ENCODE assay signal across 8 cellular contexts in genomic region chr12:69739287-69740191, GRCh38. TPM values are rescaled to one million over a fixed set of nuclear protein-coding genes. Genes with fewer than 3 reads are reported as not detected.
DNase-seq lines count a peak whose midpoint lies in the region; ATAC-seq and TF ChIP-seq lines count a peak whose summit lies in the region.

No MANE protein-coding gene starts in this region.

- H3K4me1 ChIP-seq in HUES6 (ENCODE audit: control insufficient read depth, insufficient read depth, low read length) (peaks cover 4% of the 10 kb centered on the region; the same call in 1 of the 2 replicates), Panc1 (ENCODE audit: control insufficient read depth, insufficient read depth, low read length) (peaks cover 11% of the 10 kb centered on the region; the same call in 1 of the 2 replicates)

- DNase-seq in Calu3, result peak; percentile 83
- no peak for DNase-seq in Panc1 (ENCODE audit: low read depth, low spot score)
- peak; percentile 54 for DNase-seq in activated T-helper 1 cell treated with anti-CD3 and anti-CD28 coated beads, Interleukin-12 subunit alpha, Interleukin-12 subunit beta, Interleukin-2, Interleukin-4 antibody, amounts not matched to agents 30 ng/mL and 10 ng/mL and 1 ng/mL, durations not matched to agents 14 hours and 24 hours and 36 hours (ENCODE audit: low spot score)
- DNase-seq in fibroblast of the aortic adventitia (ENCODE audit: low read depth), result peak; percentile 24
- peak; percentile 72 for DNase-seq in natural killer cell treated with Interleukin-12 subunit alpha and Interleukin-12 subunit beta and Interleukin-15 and Interleukin-18, amount 100 ng/mL, for 72 hours (ENCODE audit: low spot score)
- peak; percentile 64 for DNase-seq in stimulated activated naive CD8-positive, alpha-beta T cell treated with anti-CD3 and anti-CD28 coated beads, Interleukin-15, Interleukin-2, amounts not matched to agents 100 U/mL and 50 U/mL, for 24 hours

- peak overlapping the region; percentile 86 for H3K4me3 ChIP-seq in HUES6 (ENCODE audit: low read depth, low read length)
- H3K4me3 ChIP-seq in Panc1 (ENCODE audit: low read depth in 2 of 2, low read length in 2 of 2), result peak overlapping the region; percentile 84 to 89
- H3K4me3 ChIP-seq in fibroblast of the aortic adventitia (ENCODE audit: low read depth, low read length), result peak overlapping the region; percentile 71

- H3K27me3 ChIP-seq in HUES6 (ENCODE audit: control insufficient read depth, insufficient read depth, low read length) (peaks cover 45% of the 10 kb centered on the region), Panc1 (ENCODE audit: control insufficient read depth, insufficient read depth, low read length) (peaks cover 4% of the 10 kb centered on the region)

- in situ Hi-C loops in Panc1 (cut with HindIII; ENCODE audit: low pct_unique_long_range_greater_than_20kb, low sequenced_read_pairs), result no loop called here

- no peaks in the 10 kb centered on the region for H3K9me3 Mint-ChIP-seq in Calu3 (ENCODE audit: low read depth, unreplicated experiment)
- no peaks in the 10 kb centered on the region for H3K9me3 Mint-ChIP-seq in activated T-helper 1 cell treated with anti-CD3 and anti-CD28 coated beads, Interleukin-12 subunit alpha, Interleukin-12 subunit beta, Interleukin-2, Interleukin-4 antibody, amounts not matched to agents 30 ng/mL and 10 ng/mL and 1 ng/mL, durations not matched to agents 14 hours and 24 hours and 36 hours
- no peaks in the 10 kb centered on the region for H3K9me3 Mint-ChIP-seq in natural killer cell treated with Interleukin-12 subunit alpha and Interleukin-12 subunit beta and Interleukin-15 and Interleukin-18, amount 100 ng/mL, for 72 hours

- H3K9ac ChIP-seq in HUES6 (ENCODE audit: low read length), result peak overlapping the region; percentile 25

- H3K27ac Mint-ChIP-seq in Calu3 (ENCODE audit: unreplicated experiment), result peak overlapping the region; percentile 99
- H3K27ac Mint-ChIP-seq in activated T-helper 1 cell treated with anti-CD3 and anti-CD28 coated beads, Interleukin-12 subunit alpha, Interleukin-12 subunit beta, Interleukin-2, Interleukin-4 antibody, amounts not matched to agents 30 ng/mL and 10 ng/mL and 1 ng/mL, durations not matched to agents 14 hours and 24 hours and 36 hours, result peak overlapping the region; percentile 92
- peak overlapping the region; percentile 27 to 85 for H3K27ac Mint-ChIP-seq in natural killer cell treated with Interleukin-12 subunit alpha and Interleukin-12 subunit beta and Interleukin-15 and Interleukin-18, amount 100 ng/mL, for 72 hours

- H3K36me3 ChIP-seq in HUES6 (ENCODE audit: control insufficient read depth, insufficient read depth, low read length), result no peaks in the 10 kb centered on the region
- no peaks in the 10 kb centered on the region; the same call in 1 of the 2 replicates for H3K36me3 ChIP-seq in Panc1 (ENCODE audit: control insufficient read depth, insufficient read depth, low read length)

- CTCF ChIA-PET in Calu3 (lab: Charles Lee), result no interaction called here
- CTCF ChIA-PET in Panc1 (lab: Charles Lee), result no interaction called here

- TF ChIP-seq CTCF in Calu3 (IDR thresholded peaks at IDR 0.05; ENCODE audit: unreplicated experiment), result no peak
- no peak for TF ChIP-seq CTCF in Panc1 (IDR thresholded peaks at IDR 0.05)
- TF ChIP-seq CTCF in fibroblast of the aortic adventitia (IDR thresholded peaks at IDR 0.05; ENCODE audit: insufficient read depth, low read length), result no peak

- H3K4me1 Mint-ChIP-seq in Calu3 (ENCODE audit: low read depth, unreplicated experiment), result peaks cover 26% of the 10 kb centered on the region
- H3K4me1 Mint-ChIP-seq in activated T-helper 1 cell treated with anti-CD3 and anti-CD28 coated beads, Interleukin-12 subunit alpha, Interleukin-12 subunit beta, Interleukin-2, Interleukin-4 antibody, amounts not matched to agents 30 ng/mL and 10 ng/mL and 1 ng/mL, durations not matched to agents 14 hours and 24 hours and 36 hours (ENCODE audit: low read depth), result peaks cover 31% of the 10 kb centered on the region
- H3K4me1 Mint-ChIP-seq in natural killer cell treated with Interleukin-12 subunit alpha and Interleukin-12 subunit beta and Interleukin-15 and Interleukin-18, amount 100 ng/mL, for 72 hours (ENCODE audit: low read depth in 2 of 2), result peaks cover 8 to 16% of the 10 kb centered on the region in 2 donors

- POLR2A ChIA-PET in Panc1 (lab: Charles Lee), result interaction anchor here (0.6 kb wide), 1 partner anchor 636 kb away, joined by 8 read pairs; no protein-coding TSS in a partner anchor

- BruUV-seq in Calu3 (replicated peaks; lab: Mats Ljungman, UMichigan) (no TSS peak), Panc1 (replicated peaks; lab: Mats Ljungman, UMichigan) (no TSS peak)

- intact Hi-C loops in Calu3 (cut with micrococcal nuclease; ENCODE audit: unreplicated experiment) (no loop called here), Panc1 (cut with micrococcal nuclease; ENCODE audit: unreplicated experiment) (no loop called here)
- intact Hi-C loops in activated T-helper 1 cell treated with anti-CD3 and anti-CD28 coated beads, Interleukin-12 subunit alpha, Interleukin-12 subunit beta, Interleukin-2, Interleukin-4 antibody, amounts not matched to agents 30 ng/mL and 10 ng/mL and 1 ng/mL, durations not matched to agents 14 hours and 24 hours and 36 hours (cut with micrococcal nuclease), result loop anchor here (1.0 to 5.0 kb wide), 5 partner anchors 267 to 1948 kb away; partner anchors contain the start of genes CNOT2, CPSF6, FRS2 and KCNMB4

- H3K36me3 Mint-ChIP-seq in Calu3 (ENCODE audit: insufficient read depth, unreplicated experiment), result peaks cover 33% of the 10 kb centered on the region
- peaks cover 2% of the 10 kb centered on the region for H3K36me3 Mint-ChIP-seq in activated T-helper 1 cell treated with anti-CD3 and anti-CD28 coated beads, Interleukin-12 subunit alpha, Interleukin-12 subunit beta, Interleukin-2, Interleukin-4 antibody, amounts not matched to agents 30 ng/mL and 10 ng/mL and 1 ng/mL, durations not matched to agents 14 hours and 24 hours and 36 hours (ENCODE audit: low read depth)
- no peaks in the 10 kb centered on the region for H3K36me3 Mint-ChIP-seq in natural killer cell treated with Interleukin-12 subunit alpha and Interleukin-12 subunit beta and Interleukin-15 and Interleukin-18, amount 100 ng/mL, for 72 hours

- ATAC-seq in GM21515 (IDR thresholded peaks at IDR 0.05; ENCODE audit: unreplicated experiment) (peak; percentile 43), Panc1 (peak; percentile 54)
- peak; percentile 61 to 65 for ATAC-seq in natural killer cell treated with Interleukin-12 subunit alpha and Interleukin-12 subunit beta and Interleukin-15 and Interleukin-18, amount 100 ng/mL, for 72 hours
- peak; percentile 32 for ATAC-seq in stimulated activated naive CD8-positive, alpha-beta T cell treated with anti-CD3 and anti-CD28 coated beads, Interleukin-15, Interleukin-2, amounts not matched to agents 100 U/mL and 50 U/mL, for 24 hours

- H3K9me3 ChIP-seq in HUES6 (ENCODE audit: control insufficient read depth, insufficient read depth, low read depth, low read length), result no peaks in the 10 kb centered on the region
- H3K9me3 ChIP-seq in Panc1 (ENCODE audit: control insufficient read depth, insufficient read depth, low read depth, low read length), result no peaks in the 10 kb centered on the region

- H3K27ac ChIP-seq in HUES6 (ENCODE audit: low read depth, low read length) (no peak overlapping the region), Panc1 (ENCODE audit: low read length) (peak overlapping the region; percentile 63)

- H3K4me3 Mint-ChIP-seq in Calu3 (ENCODE audit: low read depth, unreplicated experiment), result peak overlapping the region; percentile 96
- H3K4me3 Mint-ChIP-seq in activated T-helper 1 cell treated with anti-CD3 and anti-CD28 coated beads, Interleukin-12 subunit alpha, Interleukin-12 subunit beta, Interleukin-2, Interleukin-4 antibody, amounts not matched to agents 30 ng/mL and 10 ng/mL and 1 ng/mL, durations not matched to agents 14 hours and 24 hours and 36 hours, result peak overlapping the region; percentile 95
- H3K4me3 Mint-ChIP-seq in natural killer cell treated with Interleukin-12 subunit alpha and Interleukin-12 subunit beta and Interleukin-15 and Interleukin-18, amount 100 ng/mL, for 72 hours, result peak overlapping the region; percentile 92

- no peaks in the 10 kb centered on the region for H3K27me3 Mint-ChIP-seq in Calu3 (ENCODE audit: unreplicated experiment)
- peaks cover 30% of the 10 kb centered on the region for H3K27me3 Mint-ChIP-seq in activated T-helper 1 cell treated with anti-CD3 and anti-CD28 coated beads, Interleukin-12 subunit alpha, Interleukin-12 subunit beta, Interleukin-2, Interleukin-4 antibody, amounts not matched to agents 30 ng/mL and 10 ng/mL and 1 ng/mL, durations not matched to agents 14 hours and 24 hours and 36 hours (ENCODE audit: insufficient read depth)
- peaks cover 5 to 10% of the 10 kb centered on the region in 2 donors for H3K27me3 Mint-ChIP-seq in natural killer cell treated with Interleukin-12 subunit alpha and Interleukin-12 subunit beta and Interleukin-15 and Interleukin-18, amount 100 ng/mL, for 72 hours

RNA-seq across cellular contexts. Expression of gene RAB3IP, which starts 0.9 kb away (rescaled TPM):
- 101 TPM in 2 replicates for total RNA-seq in Calu3 (2022)
- 22.9 TPM for total RNA-seq in Panc1 (2021; ENCODE audit: unreplicated experiment)
- 7.4 TPM for polyA plus RNA-seq in Panc1 (2012; ENCODE audit: insufficient read length)
- 29.8 and 36.1 TPM in 2 replicates for total RNA-seq in activated T-helper 1 cell treated with anti-CD3 and anti-CD28 coated beads, Interleukin-12 subunit alpha, Interleukin-12 subunit beta, Interleukin-2, Interleukin-4 antibody, amounts not matched to agents 30 ng/mL and 10 ng/mL and 1 ng/mL, durations not matched to agents 14 hours and 24 hours and 36 hours
- 1.6 and 4.8 TPM in 2 replicates for total RNA-seq in fibroblast of the aortic adventitia (ENCODE audit: low replicate concordance)
- 10 to 100 TPM; 19.6 to 27.7 TPM for total RNA-seq in natural killer cell treated with Interleukin-12 subunit alpha and Interleukin-12 subunit beta and Interleukin-15 and Interleukin-18, amount 100 ng/mL, for 72 hours

RNA-seq across cellular contexts. Expression of gene BEST3, which starts 40.4 kb away (rescaled TPM):
- total RNA-seq in Calu3 (2022) (0.88 and 1.1 TPM in 2 replicates), Panc1 (2021; ENCODE audit: unreplicated experiment) (0.67 TPM), fibroblast of the aortic adventitia (ENCODE audit: low replicate concordance) (not detected in 2 replicates)
- polyA plus RNA-seq in Panc1 (2012; ENCODE audit: insufficient read length), result not detected
- not detected in 2 replicates for total RNA-seq in activated T-helper 1 cell treated with anti-CD3 and anti-CD28 coated beads, Interleukin-12 subunit alpha, Interleukin-12 subunit beta, Interleukin-2, Interleukin-4 antibody, amounts not matched to agents 30 ng/mL and 10 ng/mL and 1 ng/mL, durations not matched to agents 14 hours and 24 hours and 36 hours
- total RNA-seq in natural killer cell treated with Interleukin-12 subunit alpha and Interleukin-12 subunit beta and Interleukin-15 and Interleukin-18, amount 100 ng/mL, for 72 hours, result not detected
